Comparison of ENCODE assay signal across 10 cellular contexts in genomic region chr9:124285903-124286291, GRCh38. TPM values are rescaled to one million over a fixed set of nuclear protein-coding genes. Genes with fewer than 3 reads are reported as not detected.
DNase-seq lines count a peak whose midpoint lies in the region; ATAC-seq and TF ChIP-seq lines count a peak whose summit lies in the region.
"Had no signal": no experiment of that assay in that cellular context is flagged by ENCODE, and none has a peak within 500 bp of the region (broad histone marks: within the 10 kb centered on the region; RNA-seq: fewer than 3 reads in every experiment).

No MANE protein-coding gene starts in this region.

- intact Hi-C loops in thyroid gland (cut with DNase I): no loop called here

- no peak for TF ChIP-seq POLR2A in thyroid gland (IDR thresholded peaks at IDR 0.05)

- ATAC-seq in HG03066 (IDR thresholded peaks at IDR 0.05; ENCODE audit: low read depth, unreplicated experiment): peak; percentile 40

- H3K4me1 ChIP-seq in effector memory CD4-positive, alpha-beta T cell (ENCODE audit: control insufficient read depth, insufficient read depth, low read length, poor library complexity, severe bottlenecking): peaks cover 18% of the 10 kb centered on the region
- H3K4me1 ChIP-seq in thyroid gland: peaks cover under 1 to 47% of the 10 kb centered on the region in 2 donors

- no peaks in the 10 kb centered on the region for H3K27me3 ChIP-seq in effector memory CD4-positive, alpha-beta T cell (replicated peaks; ENCODE audit: control insufficient read depth, insufficient read depth, low read length, poor library complexity, severe bottlenecking)
- H3K27me3 ChIP-seq in thyroid gland: no peaks in the 10 kb centered on the region

- peak overlapping the region; percentile 45 for H3K4me3 Mint-ChIP-seq in neural crest cell

- H3K9me3 Mint-ChIP-seq in neural crest cell: no peaks in the 10 kb centered on the region

- H3K4me1 Mint-ChIP-seq in neural crest cell: peaks cover 64% of the 10 kb centered on the region

- peak overlapping the region; percentile 58 for H3K27ac Mint-ChIP-seq in neural crest cell (ENCODE audit: unreplicated experiment)

- no peaks in the 10 kb centered on the region for H3K36me3 Mint-ChIP-seq in neural crest cell (ENCODE audit: low read depth)

- TF ChIP-seq CTCF in neural crest cell (conservative IDR thresholded peaks at IDR 0.05) (no peak), thyroid gland (IDR thresholded peaks at IDR 0.05) (no peak)

- H3K36me3 ChIP-seq in effector memory CD4-positive, alpha-beta T cell (ENCODE audit: control insufficient read depth, insufficient read depth, low read length): no peaks in the 10 kb centered on the region
- no peaks in the 10 kb centered on the region for H3K36me3 ChIP-seq in thyroid gland

- no peaks in the 10 kb centered on the region for H3K9me3 ChIP-seq in effector memory CD4-positive, alpha-beta T cell (ENCODE audit: control insufficient read depth, low read length)
- no peaks in the 10 kb centered on the region for H3K9me3 ChIP-seq in thyroid gland

- peak overlapping the region; percentile 2 for H3K27ac ChIP-seq in effector memory CD4-positive, alpha-beta T cell (ENCODE audit: insufficient read depth, low read length, poor library complexity, severe bottlenecking)
- H3K27ac ChIP-seq in thyroid gland: peak overlapping the region; percentile 46 to 61 (median 59)
- H3K27ac ChIP-seq: C4-2B, epithelial cell of prostate had no signal

- DNase-seq in activated CD4-positive, alpha-beta T cell treated with anti-CD3 and anti-CD28 coated beads for 24 hours (ENCODE audit: low read depth in 2 of 2): peak; percentile 27 to 32
- DNase-seq in activated CD4-positive, alpha-beta T cell treated with anti-CD3 and anti-CD28 coated beads, Interleukin-2, amount 50 U/mL, for 1 hour: no peak
- peak; percentile 74 for DNase-seq in UCSD-AML1 (lab: John Stamatoyannopoulos, UW; ENCODE audit: unreplicated experiment)
- DNase-seq in effector memory CD4-positive, alpha-beta T cell: no peak
- DNase-seq in neural crest cell (ENCODE audit: low read depth, low spot score): no peak
- DNase-seq in thyroid gland: peak; percentile 36 to 49
- DNase-seq in NCI-H1694 (lab: John Stamatoyannopoulos, UW): no peak

- 59 to 65% methylated on average over 9 of the region's 9 CpGs for WGBS in thyroid gland, 2 donors

- no peak overlapping the region for H3K4me3 ChIP-seq in effector memory CD4-positive, alpha-beta T cell (ENCODE audit: insufficient read depth, low read depth, low read length, poor library complexity, severe bottlenecking)
- no peak overlapping the region for H3K4me3 ChIP-seq in thyroid gland (replicated peaks in 1 of 3)

- no peaks in the 10 kb centered on the region for H3K27me3 Mint-ChIP-seq in neural crest cell (ENCODE audit: low read depth)

RNA-seq across cellular contexts. Expression of gene NEK6, which starts 28.1 kb away (rescaled TPM):
- 31.7 and 31.9 TPM in 2 replicates for total RNA-seq in neural crest cell
- 10 to 100 TPM; 10.7 to 12.8 (median 11.0) TPM for total RNA-seq in thyroid gland

Comparison
In these comparisons a context has a peak if more than half of its experiments do, and no peak if none do; other contexts are left out.
1. DNase-seq: peak in activated CD4-positive, alpha-beta T cell treated with anti-CD3 and anti-CD28 coated beads for 24 hours (2 of 2), UCSD-AML1 (single experiment) and thyroid gland (2 of 2); none in activated CD4-positive, alpha-beta T cell treated with anti-CD3 and anti-CD28 coated beads, Interleukin-2, amount 50 U/mL, for 1 hour (single experiment), effector memory CD4-positive, alpha-beta T cell (0 of 3), neural crest cell (single experiment) and NCI-H1694 (single experiment).